Comparison of ENCODE assay signal across 8 cellular contexts in genomic region chr10:73246322-73246782, GRCh38. TPM values are rescaled to one million over a fixed set of nuclear protein-coding genes. Genes with fewer than 3 reads are reported as not detected.
DNase-seq lines count a peak whose midpoint lies in the region; ATAC-seq and TF ChIP-seq lines count a peak whose summit lies in the region.

No MANE protein-coding gene starts in this region.

- intact Hi-C loops in right lobe of liver (cut with DNase I): no loop called here

- H3K27ac ChIP-seq in right lobe of liver: peak overlapping the region in 2 of 3 donors; percentile 37 to 56

- TF ChIP-seq CTCF in right lobe of liver (IDR thresholded peaks at IDR 0.05): no peak
- TF ChIP-seq CTCF in type B pancreatic cell (conservative IDR thresholded peaks at IDR 0.05): no peak

- ATAC-seq in right lobe of liver: no peak
- ATAC-seq in HG03095 (IDR thresholded peaks at IDR 0.05; ENCODE audit: unreplicated experiment): no peak
- ATAC-seq in GM18907 (IDR thresholded peaks at IDR 0.05; ENCODE audit: unreplicated experiment): no peak

- no peaks in the 10 kb centered on the region for H3K27me3 Mint-ChIP-seq in activated naive CD4-positive, alpha-beta T cell treated with anti-CD3 and anti-CD28 coated beads, Interleukin-2, amount 10 ng/mL, durations not matched to agents 7 days and 5 days
- no peaks in the 10 kb centered on the region for H3K27me3 Mint-ChIP-seq in type B pancreatic cell

- H3K27ac Mint-ChIP-seq in activated naive CD4-positive, alpha-beta T cell treated with anti-CD3 and anti-CD28 coated beads, Interleukin-2, amount 10 ng/mL, durations not matched to agents 7 days and 5 days: peak overlapping the region; percentile 97
- peak overlapping the region; percentile 99 for H3K27ac Mint-ChIP-seq in type B pancreatic cell

- peaks cover 76% of the 10 kb centered on the region for H3K4me1 Mint-ChIP-seq in activated naive CD4-positive, alpha-beta T cell treated with anti-CD3 and anti-CD28 coated beads, Interleukin-2, amount 10 ng/mL, durations not matched to agents 7 days and 5 days
- peaks cover 34% of the 10 kb centered on the region for H3K4me1 Mint-ChIP-seq in type B pancreatic cell (ENCODE audit: unreplicated experiment)

- no peaks in the 10 kb centered on the region for H3K9me3 ChIP-seq in right lobe of liver

- H3K4me1 ChIP-seq in right lobe of liver: peaks cover 0 to 16% (median 4%) of the 10 kb centered on the region in 4 donors

- WGBS in right lobe of liver (ENCODE audit: insufficient coverage, low coverage, low lambda C conversion rate, missing lambda C conversion rate): under 1% methylated on average over 13 of the region's 13 CpGs

- H3K27me3 ChIP-seq in right lobe of liver: no peaks in the 10 kb centered on the region

- CTCF ChIA-PET in activated naive CD4-positive, alpha-beta T cell treated with anti-CD3 and anti-CD28 coated beads, Interleukin-2, amount 10 ng/mL, durations not matched to agents 7 days and 5 days (lab: Charles Lee): interaction anchor here (1.2 to 2.0 kb wide), 2 partner anchors 13 to 18 kb away, joined by 3 to 5 read pairs; no protein-coding TSS in a partner anchor

- peaks cover 0 to 17% (median 8%) of the 10 kb centered on the region in 4 donors for H3K36me3 ChIP-seq in right lobe of liver

- peak overlapping the region; percentile 75 to 87 (median 82) for H3K4me3 ChIP-seq in right lobe of liver

- no peaks in the 10 kb centered on the region for H3K9me3 Mint-ChIP-seq in activated naive CD4-positive, alpha-beta T cell treated with anti-CD3 and anti-CD28 coated beads, Interleukin-2, amount 10 ng/mL, durations not matched to agents 7 days and 5 days
- no peaks in the 10 kb centered on the region for H3K9me3 Mint-ChIP-seq in type B pancreatic cell

- H3K4me3 Mint-ChIP-seq in activated naive CD4-positive, alpha-beta T cell treated with anti-CD3 and anti-CD28 coated beads, Interleukin-2, amount 10 ng/mL, durations not matched to agents 7 days and 5 days: peak overlapping the region; percentile 99
- H3K4me3 Mint-ChIP-seq in type B pancreatic cell: peak overlapping the region; percentile 100

- DNase-seq in activated naive CD4-positive, alpha-beta T cell treated with anti-CD3 and anti-CD28 coated beads, Interleukin-2, amount 10 ng/mL, durations not matched to agents 7 days and 5 days: no peak
- no peak for DNase-seq in activated naive CD4-positive, alpha-beta T cell treated with Interleukin-2 at 50 U/mL for 16 hours
- DNase-seq in astrocyte of the hippocampus (ENCODE audit: low read depth, low spot score) (peak; percentile 20), right lobe of liver (no peak), type B pancreatic cell (ENCODE audit: extremely low spot score, unreplicated experiment) (no peak), cerebellar nuclear complex (lab: John Stamatoyannopoulos, UW) (no peak)

- no peak for TF ChIP-seq POLR2A in right lobe of liver (IDR thresholded peaks at IDR 0.05)

- peaks cover 68% of the 10 kb centered on the region for H3K36me3 Mint-ChIP-seq in activated naive CD4-positive, alpha-beta T cell treated with anti-CD3 and anti-CD28 coated beads, Interleukin-2, amount 10 ng/mL, durations not matched to agents 7 days and 5 days
- H3K36me3 Mint-ChIP-seq in type B pancreatic cell: peaks cover 27% of the 10 kb centered on the region

RNA-seq across cellular contexts. Expression of gene DNAJC9, which starts 0.7 kb away (rescaled TPM):
- 1 to 10 TPM; 4.6 to 8.8 (median 5.4) TPM for total RNA-seq in right lobe of liver
- total RNA-seq in type B pancreatic cell (ENCODE audit: low replicate concordance): 28.6 and 41.8 TPM in 2 replicates

RNA-seq across cellular contexts. Expression of gene MRPS16, which starts 6.1 kb away (rescaled TPM):
- total RNA-seq in right lobe of liver (10 to 100 TPM; 40.5 to 58.4 (median 48.6) TPM), type B pancreatic cell (ENCODE audit: low replicate concordance) (107 and 115 TPM in 2 replicates)
